ENCODE assay signal across 22 cellular contexts in the genomic region with DNA sequence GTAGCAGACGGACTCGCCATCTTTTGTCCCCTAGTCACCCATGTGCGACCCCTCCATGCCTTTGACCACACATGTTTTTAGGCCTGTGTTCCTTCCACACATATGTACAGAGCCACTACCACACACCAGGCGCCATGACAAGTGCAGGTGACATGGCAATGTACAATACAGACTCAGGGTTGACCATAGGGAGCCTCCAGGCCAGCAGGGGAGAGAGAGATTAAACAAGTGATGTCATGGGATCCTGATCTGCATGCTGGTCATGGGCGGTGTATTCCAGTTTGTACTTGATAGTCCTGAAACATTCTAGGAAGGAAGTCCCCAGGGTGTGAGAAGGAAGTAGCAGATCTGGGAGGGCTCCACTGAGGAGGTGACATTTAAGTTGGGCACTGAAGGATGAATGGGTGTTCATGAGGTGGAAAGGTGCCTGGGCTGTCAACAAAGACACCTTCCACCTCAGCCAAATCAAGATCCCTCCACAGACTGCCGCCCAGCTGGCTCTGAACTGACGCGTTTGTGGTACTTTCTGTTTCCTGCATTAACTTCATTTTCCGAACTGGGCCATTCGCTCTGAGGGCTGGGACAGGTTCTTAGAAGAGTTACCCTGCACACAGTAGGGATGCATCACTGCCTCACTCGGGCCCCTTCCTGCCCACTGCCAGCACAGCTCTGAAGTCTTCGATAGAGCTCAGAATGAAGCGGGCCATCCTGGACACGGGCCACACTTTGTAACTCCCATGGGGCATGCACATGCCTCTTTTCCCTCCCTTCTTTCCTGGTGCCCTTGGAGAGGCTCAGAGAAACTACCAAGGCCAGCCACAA.
DNase-seq lines count a peak whose midpoint lies in the region; ATAC-seq and TF ChIP-seq lines count a peak whose summit lies in the region.
"Had no signal": no experiment of that assay in that cellular context is flagged by ENCODE, and none has a peak within 500 bp of the region (broad histone marks: within the 10 kb centered on the region; RNA-seq: fewer than 3 reads in every experiment).

No MANE protein-coding gene starts in this region.

- ATAC-seq in Right ventricle myocardium inferior, result peak; percentile 20
- no peak for ATAC-seq in left cardiac atrium
- ATAC-seq in T-helper 17 cell, result no peak
- peak; percentile 10 for ATAC-seq in mucosa of descending colon
- ATAC-seq: gastrocnemius medialis, right lobe of liver had no signal

- H3K4me3 ChIP-seq in mucosa of descending colon, result no peak overlapping the region
- H3K4me3 ChIP-seq: gastrocnemius medialis, pancreas, right lobe of liver had no signal

- intact Hi-C loops in Right ventricle myocardium inferior (cut with DNase I) (no loop called here), left cardiac atrium (cut with DNase I) (no loop called here), mucosa of descending colon (cut with DNase I, micrococcal nuclease) (no loop called here)

- H3K9me3 Mint-ChIP-seq in osteocyte (ENCODE audit: unreplicated experiment), result no peaks in the 10 kb centered on the region
- H3K9me3 Mint-ChIP-seq: activated B cell treated with CpG ODN at 0.5 μM for 24 hours had no signal

- H3K27me3 Mint-ChIP-seq in T-helper 17 cell (no peaks in the 10 kb centered on the region), osteocyte (ENCODE audit: unreplicated experiment) (no peaks in the 10 kb centered on the region)
- H3K27me3 Mint-ChIP-seq: activated B cell treated with CpG ODN at 0.5 μM for 24 hours; activated CD4-positive, alpha-beta memory T cell treated with anti-CD3 and anti-CD28 coated beads for 36 hours had no signal

- H3K27ac Mint-ChIP-seq in T-helper 17 cell, result peak overlapping the region; percentile 16
- H3K27ac Mint-ChIP-seq in osteocyte (ENCODE audit: unreplicated experiment), result no peak overlapping the region
- H3K27ac Mint-ChIP-seq: activated B cell treated with CpG ODN at 0.5 μM for 24 hours; activated CD4-positive, alpha-beta memory T cell treated with anti-CD3 and anti-CD28 coated beads for 36 hours; HFFc6 had no signal

- POLR2A ChIA-PET in RWPE1 (lab: Yijun Ruan, JAX; ENCODE audit: low non-redundant PET), result no interaction called here

- H3K4me3 Mint-ChIP-seq in T-helper 17 cell (no peak overlapping the region), osteocyte (ENCODE audit: unreplicated experiment) (no peak overlapping the region)
- H3K4me3 Mint-ChIP-seq: activated B cell treated with CpG ODN at 0.5 μM for 24 hours; activated CD4-positive, alpha-beta memory T cell treated with anti-CD3 and anti-CD28 coated beads for 36 hours; HFFc6 had no signal

- H3K4me1 ChIP-seq in mucosa of descending colon (ENCODE audit: low read depth), result no peaks in the 10 kb centered on the region
- H3K4me1 ChIP-seq: gastrocnemius medialis, pancreas had no signal

- no peaks in the 10 kb centered on the region for H3K9me3 ChIP-seq in T-helper 17 cell (ENCODE audit: control insufficient read depth, low read length, poor library complexity, severe bottlenecking)
- H3K9me3 ChIP-seq in mucosa of descending colon, result no peaks in the 10 kb centered on the region
- H3K9me3 ChIP-seq: gastrocnemius medialis, pancreas, right lobe of liver had no signal

- DNase-seq in Right ventricle myocardium inferior (ENCODE audit: missing footprints), result no peak
- no peak for DNase-seq in left cardiac atrium
- DNase-seq in T-helper 17 cell, result no peak
- peak in 1 of 3 donors; percentile 10 for DNase-seq in mucosa of descending colon
- no peak for DNase-seq in caudate nucleus (lab: John Stamatoyannopoulos, UW)
- no peak for DNase-seq in osteocyte (ENCODE audit: extremely low spot score, unreplicated experiment)
- DNase-seq in RWPE1 (ENCODE audit: low spot score), result no peak
- DNase-seq: activated B cell treated with CpG ODN at 0.5 μM for 24 hours; activated CD4-positive, alpha-beta memory T cell treated with anti-CD3 and anti-CD28 coated beads for 36 hours; activated T-cell treated with anti-CD3 and anti-CD28 coated beads for 4 hours; gastrocnemius medialis; GF-D8; HFFc6; kidney glomerular epithelial cell; NCI-H1436 treated with DMSO at 0.1 percent for 48 hours; NCI-H2171 treated with DMSO at 0.1 percent for 48 hours; NCI-H526; RPMI8226; substantia nigra had no signal

- TF ChIP-seq CTCF in mucosa of descending colon (IDR thresholded peaks at IDR 0.05) (no peak), osteocyte (IDR thresholded peaks at IDR 0.05) (no peak), RWPE1 (conservative IDR thresholded peaks at IDR 0.05; ENCODE audit: low read depth) (no peak)

- no peak overlapping the region for H3K27ac ChIP-seq in caudate nucleus (ENCODE audit: low read depth, low read length)
- no peak overlapping the region for H3K27ac ChIP-seq in RWPE1
- H3K27ac ChIP-seq: gastrocnemius medialis, KMS-11, pancreas, right lobe of liver had no signal

- CTCF ChIA-PET in RWPE1 (lab: Yijun Ruan, JAX), result interaction anchor here (0.6 kb wide), 1 partner anchor 13 kb away, joined by 3 read pairs; no protein-coding TSS in a partner anchor

- H3K4me1 Mint-ChIP-seq in T-helper 17 cell, result peaks cover 29% of the 10 kb centered on the region
- H3K4me1 Mint-ChIP-seq in osteocyte (ENCODE audit: unreplicated experiment), result no peaks in the 10 kb centered on the region

- H3K36me3 Mint-ChIP-seq in T-helper 17 cell (ENCODE audit: low read depth), result peaks cover 6% of the 10 kb centered on the region
- H3K36me3 Mint-ChIP-seq in osteocyte (ENCODE audit: unreplicated experiment), result peaks cover 6% of the 10 kb centered on the region

- H3K36me3 ChIP-seq in mucosa of descending colon (ENCODE audit: low read depth), result no peaks in the 10 kb centered on the region
- H3K36me3 ChIP-seq: gastrocnemius medialis, pancreas, right lobe of liver had no signal

Comparison
In these comparisons a context has a peak if more than half of its experiments do, and no peak if none do; other contexts are left out.
1. ATAC-seq: peak in Right ventricle myocardium inferior (single experiment) and mucosa of descending colon (single experiment); none in left cardiac atrium (0 of 2) and T-helper 17 cell (single experiment).